Comparison of ENCODE assay signal across 8 cellular contexts in genomic region chr21:41973861-41974751, GRCh38. TPM values are rescaled to one million over a fixed set of nuclear protein-coding genes. Genes with fewer than 3 reads are reported as not detected.
A peak's percentile ranks its signal among the peaks of the same experiment; 100 is the strongest.
DNase-seq lines count a peak whose midpoint lies in the region; ATAC-seq and TF ChIP-seq lines count a peak whose summit lies in the region.

No MANE protein-coding gene starts in this region.

- peaks cover 15% of the 10 kb centered on the region for H3K4me1 Mint-ChIP-seq in T-helper 17 cell

- ATAC-seq in T-helper 17 cell (peak; percentile 67), GM19035 (IDR thresholded peaks at IDR 0.05; ENCODE audit: unreplicated experiment) (no peak)

- peaks cover 0 to 9% (median 2%) of the 10 kb centered on the region in 4 donors for H3K4me1 ChIP-seq in stomach

- H3K27ac ChIP-seq in stomach, result no peak overlapping the region

- H3K27me3 ChIP-seq in stomach, result no peaks in the 10 kb centered on the region

- peak overlapping the region; percentile 67 for H3K27ac Mint-ChIP-seq in T-helper 17 cell

- H3K4me3 ChIP-seq in fibroblast of the aortic adventitia (ENCODE audit: low read depth, low read length), result no peak overlapping the region
- no peak overlapping the region for H3K4me3 ChIP-seq in stomach

- no peaks in the 10 kb centered on the region for H3K27me3 Mint-ChIP-seq in T-helper 17 cell

- no peaks in the 10 kb centered on the region for H3K36me3 ChIP-seq in stomach

- intact Hi-C loops in stomach (cut with DNase I; ENCODE audit: low total_unique reads), result no loop called here

- H3K4me3 Mint-ChIP-seq in T-helper 17 cell, result peak overlapping the region; percentile 41

- TF ChIP-seq EP300 in stomach (IDR thresholded peaks at IDR 0.05), result no peak

- H3K36me3 Mint-ChIP-seq in T-helper 17 cell (ENCODE audit: low read depth), result peaks cover 3% of the 10 kb centered on the region

- H3K9me3 ChIP-seq in T-helper 17 cell (ENCODE audit: control insufficient read depth, low read length, poor library complexity, severe bottlenecking) (no peaks in the 10 kb centered on the region), stomach (no peaks in the 10 kb centered on the region)

- DNase-seq in activated effector memory CD4-positive, alpha-beta T cell treated with anti-CD3 and anti-CD28 coated beads, Interleukin-2, amount 50 U/mL, for 16 hours, result peak; percentile 63
- DNase-seq in activated effector memory CD4-positive, alpha-beta T cell treated with Interleukin-2 at 50 U/mL for 16 hours, result no peak
- no peak for DNase-seq in T-helper 17 cell
- DNase-seq in fibroblast of the aortic adventitia (ENCODE audit: low read depth), result no peak
- DNase-seq in stomach, result peak; percentile 22
- no peak for DNase-seq in DMS79 (lab: John Stamatoyannopoulos, UW)
- DNase-seq in NCI-H2081 (lab: John Stamatoyannopoulos, UW), result no peak

- peak; percentile 15 for TF ChIP-seq CTCF in fibroblast of the aortic adventitia (IDR thresholded peaks at IDR 0.05; ENCODE audit: insufficient read depth, low read length)
- TF ChIP-seq CTCF in stomach (IDR thresholded peaks at IDR 0.05), result peak in 2 of 7 experiments; percentile 9

- 70 to 81% (median 74%) methylated on average over 13 to 14 of the region's 14 CpGs for WGBS in stomach, 5 donors

- TF ChIP-seq POLR2A in stomach (IDR thresholded peaks at IDR 0.05), result no peak

RNA-seq across cellular contexts. Expression of gene C2CD2, which starts 20.3 kb away (rescaled TPM):
- 1 to 10 TPM; 3.7 to 6.0 TPM for total RNA-seq in T-helper 17 cell
- total RNA-seq in fibroblast of the aortic adventitia (ENCODE audit: low replicate concordance), result 14.7 and 20.2 TPM in 2 replicates
- 10 to 100 TPM; 13.4 to 31.9 (median 18.7) TPM for total RNA-seq in stomach
- polyA plus RNA-seq in stomach, result 1 to 10 TPM; 4.6 to 9.5 (median 6.1) TPM

RNA-seq across cellular contexts. Expression of gene ZBTB21, which starts 36.1 kb away (rescaled TPM):
- 100 to 1,000 TPM; 110 to 118 TPM for total RNA-seq in T-helper 17 cell
- 4.4 and 15.4 TPM in 2 replicates for total RNA-seq in fibroblast of the aortic adventitia (ENCODE audit: low replicate concordance)
- total RNA-seq in stomach, result 10 to 100 TPM in 2 of 5 donors, 1 to 10 TPM in 3; 4.3 to 18.7 (median 6.7) TPM
- polyA plus RNA-seq in stomach, result 1 to 10 TPM; 1.9 to 4.7 (median 2.4) TPM

Comparison
In these comparisons a context has a peak if more than half of its experiments do, and no peak if none do; other contexts are left out.
1. DNase-seq: peak in activated effector memory CD4-positive, alpha-beta T cell treated with anti-CD3 and anti-CD28 coated beads, Interleukin-2, amount 50 U/mL, for 16 hours (single experiment) and stomach (single experiment); none in activated effector memory CD4-positive, alpha-beta T cell treated with Interleukin-2 at 50 U/mL for 16 hours (single experiment), T-helper 17 cell (0 of 3), fibroblast of the aortic adventitia (single experiment), DMS79 (single experiment) and NCI-H2081 (0 of 2).